In genomic region chr17:47692137-47692894, GRCh38 we compare ENCODE assay signal across 10 cellular contexts.
DNase-seq lines count a peak whose midpoint lies in the region; ATAC-seq lines count a peak whose summit lies in the region.
"Had no signal": no experiment of that assay in that cellular context is flagged by ENCODE, and none has a peak within 500 bp of the region (broad histone marks: within the 10 kb centered on the region; RNA-seq: fewer than 3 reads in every experiment).

No MANE protein-coding gene starts in this region.

- no peak for DNase-seq in activated naive CD4-positive, alpha-beta T cell (lab: John Stamatoyannopoulos, UW)
- peak; percentile 50 for DNase-seq in NCI-H524 treated with DMSO at 0.1 percent for 48 hours (lab: John Stamatoyannopoulos, UW)
- no peak for DNase-seq in effector memory CD8-positive, alpha-beta T cell
- DNase-seq in stimulated activated naive CD8-positive, alpha-beta T cell treated with anti-CD3 and anti-CD28 coated beads, Interleukin-15, amount 100 ng/mL, for 72 hours = no peak
- DNase-seq in NCI-H146 treated with DMSO at 0.1 percent for 48 hours (lab: John Stamatoyannopoulos, UW; ENCODE audit: unreplicated experiment) = no peak
- DNase-seq in stimulated activated naive CD4-positive, alpha-beta T cell (lab: John Stamatoyannopoulos, UW) = no peak
- DNase-seq: erythroblast; stimulated activated CD4-positive, alpha-beta T cell treated with anti-CD3 and anti-CD28 coated beads, Interleukin-4, amount 100 ng/mL, for 1 hour had no signal

- peaks cover 4% of the 10 kb centered on the region for H3K36me3 Mint-ChIP-seq in activated naive CD4-positive, alpha-beta T cell treated with anti-CD3 and anti-CD28 coated beads, Interleukin-2, amount 50 U/mL, for 24 hours
- H3K36me3 Mint-ChIP-seq in effector memory CD8-positive, alpha-beta T cell (ENCODE audit: insufficient read depth) = peaks cover 26% of the 10 kb centered on the region

- H3K27ac Mint-ChIP-seq in activated naive CD4-positive, alpha-beta T cell treated with anti-CD3 and anti-CD28 coated beads, Interleukin-2, amount 50 U/mL, for 24 hours = peak overlapping the region; percentile 41
- peak overlapping the region; percentile 86 to 87 for H3K27ac Mint-ChIP-seq in effector memory CD8-positive, alpha-beta T cell
- peak overlapping the region in 1 of 2 donors; percentile 63 for H3K27ac Mint-ChIP-seq in stimulated activated naive CD8-positive, alpha-beta T cell treated with anti-CD3 and anti-CD28 coated beads, Interleukin-15, amount 100 ng/mL, for 72 hours

- no peaks in the 10 kb centered on the region for H3K9me3 Mint-ChIP-seq in activated naive CD4-positive, alpha-beta T cell treated with anti-CD3 and anti-CD28 coated beads, Interleukin-2, amount 50 U/mL, for 24 hours
- H3K9me3 Mint-ChIP-seq in effector memory CD8-positive, alpha-beta T cell = no peaks in the 10 kb centered on the region
- no peaks in the 10 kb centered on the region for H3K9me3 Mint-ChIP-seq in stimulated activated naive CD8-positive, alpha-beta T cell treated with anti-CD3 and anti-CD28 coated beads, Interleukin-15, amount 100 ng/mL, for 72 hours

- peak overlapping the region; percentile 99 for H3K4me3 Mint-ChIP-seq in activated naive CD4-positive, alpha-beta T cell treated with anti-CD3 and anti-CD28 coated beads, Interleukin-2, amount 50 U/mL, for 24 hours
- H3K4me3 Mint-ChIP-seq in effector memory CD8-positive, alpha-beta T cell = peak overlapping the region; percentile 93 to 94
- H3K4me3 Mint-ChIP-seq in stimulated activated naive CD8-positive, alpha-beta T cell treated with anti-CD3 and anti-CD28 coated beads, Interleukin-15, amount 100 ng/mL, for 72 hours = peak overlapping the region; percentile 95 to 98

- peaks cover 38% of the 10 kb centered on the region for H3K4me1 Mint-ChIP-seq in activated naive CD4-positive, alpha-beta T cell treated with anti-CD3 and anti-CD28 coated beads, Interleukin-2, amount 50 U/mL, for 24 hours
- H3K4me1 Mint-ChIP-seq in effector memory CD8-positive, alpha-beta T cell (ENCODE audit: low read depth in 2 of 2) = peaks cover 34 to 35% of the 10 kb centered on the region in 2 donors
- H3K4me1 Mint-ChIP-seq in stimulated activated naive CD8-positive, alpha-beta T cell treated with anti-CD3 and anti-CD28 coated beads, Interleukin-15, amount 100 ng/mL, for 72 hours = peaks cover 61% of the 10 kb centered on the region

- ATAC-seq in effector memory CD8-positive, alpha-beta T cell (replicated peaks) = no peak
- no peak for ATAC-seq in stimulated activated naive CD8-positive, alpha-beta T cell treated with anti-CD3 and anti-CD28 coated beads, Interleukin-15, amount 100 ng/mL, for 72 hours
- no peak for ATAC-seq in GM18870 (IDR thresholded peaks at IDR 0.05; ENCODE audit: unreplicated experiment)

- H3K27me3 Mint-ChIP-seq in activated naive CD4-positive, alpha-beta T cell treated with anti-CD3 and anti-CD28 coated beads, Interleukin-2, amount 50 U/mL, for 24 hours = no peaks in the 10 kb centered on the region
- H3K27me3 Mint-ChIP-seq in effector memory CD8-positive, alpha-beta T cell = no peaks in the 10 kb centered on the region
- H3K27me3 Mint-ChIP-seq in stimulated activated naive CD8-positive, alpha-beta T cell treated with anti-CD3 and anti-CD28 coated beads, Interleukin-15, amount 100 ng/mL, for 72 hours = no peaks in the 10 kb centered on the region
